In the genomic region with DNA sequence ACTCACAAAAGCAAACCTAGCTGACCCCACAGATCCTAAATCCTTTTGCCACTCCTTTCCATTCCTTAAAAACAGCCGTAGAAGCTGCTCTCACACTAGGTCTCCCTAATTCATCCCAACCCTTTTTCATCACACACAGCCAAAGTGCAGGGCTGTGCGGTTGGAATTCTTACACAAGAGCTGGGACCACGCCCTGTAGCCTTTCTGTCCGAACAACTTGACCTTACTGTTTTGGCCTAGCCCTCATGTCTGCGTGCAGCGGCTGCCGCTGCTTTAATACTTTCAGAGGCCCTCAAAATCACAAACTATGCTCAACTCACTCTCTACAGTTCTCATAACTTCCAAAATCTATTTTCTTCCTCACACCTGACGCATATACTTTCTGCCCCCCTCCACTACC, we compare ENCODE assay signal across 8 cellular contexts. TPM values are rescaled to one million over a fixed set of nuclear protein-coding genes. Genes with fewer than 3 reads are reported as not detected.
"Had no signal": no experiment of that assay in that cellular context is flagged by ENCODE, and none has a peak within 500 bp of the region (broad histone marks: within the 10 kb centered on the region; RNA-seq: fewer than 3 reads in every experiment).

No MANE protein-coding gene starts in this region.

RNA-seq across cellular contexts. Expression of a gene that starts 3.8 kb away (rescaled TPM):
- total RNA-seq: activated CD4-positive, alpha-beta memory T cell treated with anti-CD3 and anti-CD28 coated beads, Interleukin-2, amount 10 ng/mL, durations not matched to agents 7 days and 5 days; activated CD4-positive, alpha-beta T cell treated with anti-CD3 and anti-CD28 coated beads, Interleukin-2, amount 10 ng/mL, durations not matched to agents 24 days and 14 days; activated CD8-positive, alpha-beta memory T cell treated with anti-CD3 and anti-CD28 coated beads, Interleukin-2, amount 10 ng/mL, durations not matched to agents 7 days and 5 days; activated CD8-positive, alpha-beta T cell treated with anti-CD3 and anti-CD28 coated beads, Interleukin-2, amount 10 ng/mL, durations not matched to agents 7 days and 5 days; T-helper 1 cell treated with Interleukin-12 subunit alpha and Interleukin-12 subunit beta and Interleukin-4 antibody, amounts not matched to agents 30 ng/mL and 1 ng/mL, for 36 hours; T-helper 2 cell treated with Interferon-gamma antibody and Interleukin-4, amounts not matched to agents 100 ng/mL and 5 ng/mL, for 36 hours had no signal

RNA-seq across cellular contexts. Expression of a gene that starts 58.7 kb away (rescaled TPM):
- total RNA-seq: activated B cell treated with CpG ODN at 0.5 μM for 24 hours; activated CD4-positive, alpha-beta memory T cell treated with anti-CD3 and anti-CD28 coated beads, Interleukin-2, amount 10 ng/mL, durations not matched to agents 7 days and 5 days; activated CD4-positive, alpha-beta T cell treated with anti-CD3 and anti-CD28 coated beads, Interleukin-2, amount 10 ng/mL, durations not matched to agents 24 days and 14 days; activated CD4-positive, alpha-beta T cell treated with anti-CD3 and anti-CD28 coated beads, Interleukin-2, amount 10 ng/mL, durations not matched to agents 7 days and 5 days; activated CD8-positive, alpha-beta memory T cell treated with anti-CD3 and anti-CD28 coated beads, Interleukin-2, amount 10 ng/mL, durations not matched to agents 7 days and 5 days; T-helper 1 cell treated with Interleukin-12 subunit alpha and Interleukin-12 subunit beta and Interleukin-4 antibody, amounts not matched to agents 30 ng/mL and 1 ng/mL, for 36 hours; T-helper 2 cell treated with Interferon-gamma antibody and Interleukin-4, amounts not matched to agents 100 ng/mL and 5 ng/mL, for 36 hours had no signal
